ENCODE assay signal across 9 cellular contexts in the genomic region with DNA sequence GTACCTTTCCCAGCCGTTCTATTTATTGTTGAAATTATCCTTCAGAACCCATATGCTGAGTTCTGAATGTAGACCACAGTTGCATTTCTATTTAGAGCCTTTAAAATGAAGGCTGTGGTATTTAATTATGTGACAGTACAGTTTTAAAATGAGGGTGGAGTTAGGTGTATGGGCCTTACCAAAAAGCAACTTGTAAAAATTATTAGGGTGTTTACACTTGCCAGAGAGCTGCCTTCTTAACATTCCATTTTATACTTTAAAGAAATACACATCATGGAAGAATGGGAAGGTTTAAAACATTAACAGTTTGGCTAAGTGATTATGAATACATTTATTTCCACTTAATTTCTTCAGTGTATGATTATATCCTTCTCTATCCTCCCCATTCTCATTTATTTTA.
"Had no signal": no experiment of that assay in that cellular context is flagged by ENCODE, and none has a peak within 500 bp of the region (broad histone marks: within the 10 kb centered on the region; RNA-seq: fewer than 3 reads in every experiment).

No MANE protein-coding gene starts in this region.

- H3K4me2 ChIP-seq: GM23338, KMS-11 had no signal

- H2AFZ ChIP-seq: GM23338 had no signal

- H3K9ac ChIP-seq: KMS-11 had no signal

- DNase-seq: H9, HCEC 1CT, KBM-7 had no signal

- FAIRE-seq: H1, H54, HepG2 had no signal

- ATAC-seq: GM23338, HepG2 had no signal

- H3K4me3 ChIP-seq: GM23338 had no signal

- H3K27ac ChIP-seq: HL-60, KMS-11 had no signal
